Comparison of ENCODE assay signal across 14 cellular contexts in genomic region chr2:110104025-110104771, GRCh38. TPM values are rescaled to one million over a fixed set of nuclear protein-coding genes. Genes with fewer than 3 reads are reported as not detected.
DNase-seq lines count a peak whose midpoint lies in the region; ATAC-seq and TF ChIP-seq lines count a peak whose summit lies in the region.
"Had no signal": no experiment of that assay in that cellular context is flagged by ENCODE, and none has a peak within 500 bp of the region (broad histone marks: within the 10 kb centered on the region; RNA-seq: fewer than 3 reads in every experiment).

No MANE protein-coding gene starts in this region.

- no peak for TF ChIP-seq POLR2A in esophagus muscularis mucosa (IDR thresholded peaks at IDR 0.05; ENCODE audit: low read depth)

- no peaks in the 10 kb centered on the region for H3K9me2 ChIP-seq in PC-3 (replicated peaks; ENCODE audit: low read length)

- H3K4me2 ChIP-seq in PC-3 (ENCODE audit: low read length): peak overlapping the region; percentile 73

- intact Hi-C loops in right cardiac atrium (cut with DNase I): loop anchor here in 1 of 4 donors (10.0 kb wide), 1 partner anchor 51 kb away; no protein-coding TSS in a partner anchor
- intact Hi-C loops in left ventricle myocardium superior (cut with micrococcal nuclease): no loop called here
- intact Hi-C loops in PC-3 (cut with micrococcal nuclease): no loop called here
- intact Hi-C loops in esophagus muscularis mucosa (cut with DNase I): no loop called here

- H3K27ac ChIP-seq in right cardiac atrium (ENCODE audit: low read length): peak overlapping the region; percentile 14
- H3K27ac ChIP-seq in PC-3 (ENCODE audit: low read length): peak overlapping the region; percentile 98
- H3K27ac ChIP-seq in esophagus muscularis mucosa (replicated peaks in 1 of 4): peak overlapping the region in 1 of 4 donors; percentile 22
- H3K27ac ChIP-seq: neutrophil had no signal

- 88% methylated on average over 10 of the region's 10 CpGs for WGBS in right cardiac atrium
- 89% methylated on average over 10 of the region's 10 CpGs for WGBS in esophagus muscularis mucosa

- no peak overlapping the region for H2AFZ ChIP-seq in PC-3 (ENCODE audit: low read length)

- no peaks in the 10 kb centered on the region for H4K20me1 ChIP-seq in PC-3 (ENCODE audit: low read length)

- H3K36me3 ChIP-seq in PC-3 (ENCODE audit: low read depth, low read length) (peaks cover 27% of the 10 kb centered on the region), esophagus muscularis mucosa (no peaks in the 10 kb centered on the region)
- H3K36me3 ChIP-seq: neutrophil had no signal

- H3K27me3 ChIP-seq in right cardiac atrium (ENCODE audit: control insufficient read depth, insufficient read depth) (no peaks in the 10 kb centered on the region), PC-3 (ENCODE audit: low read length) (no peaks in the 10 kb centered on the region), esophagus muscularis mucosa (peaks cover 0 to 29% (median 0%) of the 10 kb centered on the region in 4 donors)

- H3F3A ChIP-seq in PC-3 (ENCODE audit: low read length, unreplicated experiment): peaks cover 29% of the 10 kb centered on the region

- no peak for TF ChIP-seq CTCF in PC-3 (conservative IDR thresholded peaks at IDR 0.05; ENCODE audit: low read depth, low read length)
- TF ChIP-seq CTCF in esophagus muscularis mucosa (IDR thresholded peaks at IDR 0.05): no peak
- no peak for TF ChIP-seq CTCF in GM13976 (IDR thresholded peaks at IDR 0.05; ENCODE audit: borderline replicate concordance, control extremely low read depth, extremely low read depth, insufficient read depth, missing control alignments)

- H3K4me1 ChIP-seq in right cardiac atrium (ENCODE audit: control insufficient read depth, insufficient read depth, low read length) (peaks cover 14% of the 10 kb centered on the region), PC-3 (ENCODE audit: insufficient read depth, low read length) (peaks cover 88% of the 10 kb centered on the region), esophagus muscularis mucosa (peaks cover 26 to 39% (median 32%) of the 10 kb centered on the region in 4 donors)

- peak overlapping the region; percentile 90 for H3K9ac ChIP-seq in PC-3 (ENCODE audit: low read length)

- DNase-seq in right cardiac atrium: no peak
- no peak for DNase-seq in left ventricle myocardium superior
- DNase-seq in PC-3: peak; percentile 62
- DNase-seq in esophagus muscularis mucosa (ENCODE audit: extremely low spot score): peak; percentile 70
- DNase-seq in DMS 273 (lab: John Stamatoyannopoulos, UW; ENCODE audit: unreplicated experiment): no peak
- no peak for DNase-seq in GM13976 (ENCODE audit: low spot score)
- DNase-seq: activated CD4-positive, alpha-beta T cell treated with anti-CD3 and anti-CD28 coated beads, Interleukin-2, amount 10 ng/mL, durations not matched to agents 7 days and 5 days; activated naive CD4-positive, alpha-beta T cell treated with Interleukin-2 at 50 U/mL for 16 hours; effector CD4-positive, alpha-beta T cell; HCEC 1CT; NCI-H1694 treated with DMSO at 0.1 percent for 48 hours had no signal

- POLR2A ChIA-PET in PC-3 (lab: Charles Lee; ENCODE audit: unreplicated experiment): no interaction called here

- peaks cover 68% of the 10 kb centered on the region for H3K79me2 ChIP-seq in PC-3 (ENCODE audit: low read length)

- TF ChIP-seq EP300 in esophagus muscularis mucosa (IDR thresholded peaks at IDR 0.05): no peak

- H3K9me3 ChIP-seq in right cardiac atrium (ENCODE audit: control insufficient read depth, low read length) (no peaks in the 10 kb centered on the region), PC-3 (ENCODE audit: low read length) (no peaks in the 10 kb centered on the region), esophagus muscularis mucosa (no peaks in the 10 kb centered on the region)
- H3K9me3 ChIP-seq: neutrophil had no signal

- in situ Hi-C loops in GM13976 (cut with MboI; ENCODE audit: low sequenced_read_pairs, unreplicated experiment): no loop called here

- ATAC-seq in right cardiac atrium: no peak
- no peak for ATAC-seq in left ventricle myocardium superior
- ATAC-seq in PC-3: no peak
- ATAC-seq in GM21723 (IDR thresholded peaks at IDR 0.05; ENCODE audit: unreplicated experiment): no peak
- no peak for ATAC-seq in HG02623 (IDR thresholded peaks at IDR 0.05; ENCODE audit: unreplicated experiment)

- no peak overlapping the region for H3K4me3 ChIP-seq in right cardiac atrium (ENCODE audit: low read length)
- no peak overlapping the region for H3K4me3 ChIP-seq in PC-3 (ENCODE audit: low read length)
- no peak overlapping the region for H3K4me3 ChIP-seq in esophagus muscularis mucosa

- no TSS peak for BruUV-seq in PC-3 (replicated peaks; lab: Mats Ljungman, UMichigan)

- CTCF ChIA-PET in PC-3 (lab: Charles Lee): no interaction called here

RNA-seq across cellular contexts. Expression of gene MALL, which starts 11.4 kb away (rescaled TPM):
- total RNA-seq in right cardiac atrium: 10 to 100 TPM in 1 of 4 donors, 1 to 10 TPM in 3; 7.7 to 26.1 (median 8.1) TPM
- polyA plus RNA-seq in right cardiac atrium: 7.4 TPM
- 12.0 TPM for total RNA-seq in left ventricle myocardium superior
- total RNA-seq in PC-3 (2014; rRNA removed): 123 and 136 TPM in 2 replicates
- total RNA-seq in esophagus muscularis mucosa: 10 to 100 TPM in 3 of 4 donors, 1 to 10 TPM in 1; 5.0 to 20.4 (median 18.1) TPM

Comparison
In these comparisons a context has a peak if more than half of its experiments do, and no peak if none do; other contexts are left out.
1. DNase-seq: peak in PC-3 (single experiment) and esophagus muscularis mucosa (single experiment); none in right cardiac atrium (0 of 3), left ventricle myocardium superior (single experiment), DMS 273 (single experiment) and GM13976 (single experiment).